ENCODE assay signal across 14 cellular contexts in the genomic region with DNA sequence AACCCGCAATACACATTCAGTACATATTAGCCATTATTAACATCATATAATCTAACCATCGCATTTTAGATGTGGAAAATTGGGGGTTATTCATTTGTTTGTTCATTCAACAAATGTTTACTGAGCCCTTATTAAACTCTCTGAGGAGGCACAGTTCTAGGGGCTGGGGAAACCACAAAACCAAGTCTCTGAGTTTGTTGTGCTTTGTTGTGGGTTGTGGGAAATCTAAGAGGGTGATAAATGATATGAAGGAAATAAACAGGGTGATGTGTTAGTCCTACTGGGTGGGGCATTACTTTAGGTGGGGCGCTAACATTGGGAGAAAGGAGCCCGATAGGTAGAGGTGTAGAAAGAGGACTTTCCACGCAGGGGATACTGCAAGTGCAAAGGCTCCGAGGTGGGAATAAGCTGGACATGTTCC.
A peak's percentile ranks its signal among the peaks of the same experiment; 100 is the strongest.
DNase-seq lines count a peak whose midpoint lies in the region; TF ChIP-seq lines count a peak whose summit lies in the region.
"Had no signal": no experiment of that assay in that cellular context is flagged by ENCODE, and none has a peak within 500 bp of the region (broad histone marks: within the 10 kb centered on the region; RNA-seq: fewer than 3 reads in every experiment).

No MANE protein-coding gene starts in this region.

- peak; percentile 46 for DNase-seq in activated naive CD4-positive, alpha-beta T cell treated with anti-CD3 and anti-CD28 coated beads, Interleukin-2, amount 10 ng/mL, durations not matched to agents 7 days and 5 days
- no peak for DNase-seq in activated naive CD4-positive, alpha-beta T cell treated with Interleukin-2 at 50 U/mL for 16 hours
- DNase-seq in fibroblast of gingiva (ENCODE audit: low read depth): peak; percentile 32
- DNase-seq in 8988T: no peak
- no peak for DNase-seq in smooth muscle cell (lab: John Stamatoyannopoulos, UW; ENCODE audit: unreplicated experiment)
- no peak for DNase-seq in stimulated activated CD8-positive, alpha-beta memory T cell treated with anti-CD3 and anti-CD28 coated beads, Interleukin-4, amount 100 ng/mL, for 48 hours
- DNase-seq: KG1 had no signal

- H3K27me3 Mint-ChIP-seq in activated naive CD4-positive, alpha-beta T cell treated with anti-CD3 and anti-CD28 coated beads, Interleukin-2, amount 10 ng/mL, durations not matched to agents 7 days and 5 days: peaks cover 68% of the 10 kb centered on the region
- H3K27me3 Mint-ChIP-seq in T-helper 1 cell treated with Interleukin-12 subunit alpha and Interleukin-12 subunit beta and Interleukin-4 antibody, amounts not matched to agents 30 μg/mL and 1 μg/mL, for 36 hours (ENCODE audit: low read depth): peaks cover 54% of the 10 kb centered on the region
- H3K27me3 Mint-ChIP-seq in stimulated activated naive CD8-positive, alpha-beta T cell treated with anti-CD3 and anti-CD28 coated beads, Interleukin-15, Interleukin-2, amounts not matched to agents 100 ng/mL and 50 ng/mL, for 24 hours: peaks cover 36% of the 10 kb centered on the region

- no peak overlapping the region for H3K27ac Mint-ChIP-seq in activated naive CD4-positive, alpha-beta T cell treated with anti-CD3 and anti-CD28 coated beads, Interleukin-2, amount 10 ng/mL, durations not matched to agents 7 days and 5 days
- H3K27ac Mint-ChIP-seq in T-helper 1 cell treated with Interleukin-12 subunit alpha and Interleukin-12 subunit beta and Interleukin-4 antibody, amounts not matched to agents 30 μg/mL and 1 μg/mL, for 36 hours: peak overlapping the region; percentile 1
- H3K27ac Mint-ChIP-seq in stimulated activated naive CD8-positive, alpha-beta T cell treated with anti-CD3 and anti-CD28 coated beads, Interleukin-15, Interleukin-2, amounts not matched to agents 100 ng/mL and 50 ng/mL, for 24 hours: no peak overlapping the region

- H3K27ac ChIP-seq in smooth muscle cell (ENCODE audit: low read depth): no peak overlapping the region
- H3K27ac ChIP-seq: GM23248, Peyer's patch, psoas muscle, upper lobe of right lung had no signal

- no peak overlapping the region for H2AFZ ChIP-seq in smooth muscle cell (ENCODE audit: low read depth)

- H3K79me2 ChIP-seq in smooth muscle cell (ENCODE audit: low read depth): no peaks in the 10 kb centered on the region

- H3K27me3 ChIP-seq in smooth muscle cell (ENCODE audit: low read depth): no peaks in the 10 kb centered on the region
- H3K27me3 ChIP-seq: BE2C, Peyer's patch, upper lobe of right lung had no signal

- H3K4me1 Mint-ChIP-seq in activated naive CD4-positive, alpha-beta T cell treated with anti-CD3 and anti-CD28 coated beads, Interleukin-2, amount 10 ng/mL, durations not matched to agents 7 days and 5 days: peaks cover 19% of the 10 kb centered on the region
- peaks cover 16% of the 10 kb centered on the region for H3K4me1 Mint-ChIP-seq in T-helper 1 cell treated with Interleukin-12 subunit alpha and Interleukin-12 subunit beta and Interleukin-4 antibody, amounts not matched to agents 30 μg/mL and 1 μg/mL, for 36 hours (ENCODE audit: low read depth)
- peaks cover 10% of the 10 kb centered on the region for H3K4me1 Mint-ChIP-seq in stimulated activated naive CD8-positive, alpha-beta T cell treated with anti-CD3 and anti-CD28 coated beads, Interleukin-15, Interleukin-2, amounts not matched to agents 100 ng/mL and 50 ng/mL, for 24 hours (ENCODE audit: low read depth)

- no peaks in the 10 kb centered on the region for H3K36me3 ChIP-seq in smooth muscle cell (ENCODE audit: low read depth)
- H3K36me3 ChIP-seq: BE2C, Peyer's patch, upper lobe of right lung had no signal

- no peak for TF ChIP-seq CTCF in smooth muscle cell (IDR thresholded peaks at IDR 0.05; ENCODE audit: borderline replicate concordance, insufficient read depth, poor library complexity, severe bottlenecking)

- no peaks in the 10 kb centered on the region for H3K36me3 Mint-ChIP-seq in activated naive CD4-positive, alpha-beta T cell treated with anti-CD3 and anti-CD28 coated beads, Interleukin-2, amount 10 ng/mL, durations not matched to agents 7 days and 5 days
- H3K36me3 Mint-ChIP-seq in T-helper 1 cell treated with Interleukin-12 subunit alpha and Interleukin-12 subunit beta and Interleukin-4 antibody, amounts not matched to agents 30 μg/mL and 1 μg/mL, for 36 hours (ENCODE audit: low read depth): no peaks in the 10 kb centered on the region
- H3K36me3 Mint-ChIP-seq in stimulated activated naive CD8-positive, alpha-beta T cell treated with anti-CD3 and anti-CD28 coated beads, Interleukin-15, Interleukin-2, amounts not matched to agents 100 ng/mL and 50 ng/mL, for 24 hours (ENCODE audit: low read depth): no peaks in the 10 kb centered on the region

- no peak overlapping the region for H3K4me3 ChIP-seq in smooth muscle cell
- H3K4me3 ChIP-seq: GM23248, Peyer's patch, psoas muscle, upper lobe of right lung had no signal

- 80% methylated on average over 6 of the region's 6 CpGs for WGBS in smooth muscle cell (ENCODE audit: low lambda C conversion rate)

- H4K20me1 ChIP-seq in smooth muscle cell (ENCODE audit: low read depth): no peaks in the 10 kb centered on the region

- no peaks in the 10 kb centered on the region for H3F3A ChIP-seq in smooth muscle cell (ENCODE audit: low read depth)

- H3K9me3 Mint-ChIP-seq in activated naive CD4-positive, alpha-beta T cell treated with anti-CD3 and anti-CD28 coated beads, Interleukin-2, amount 10 ng/mL, durations not matched to agents 7 days and 5 days: no peaks in the 10 kb centered on the region
- no peaks in the 10 kb centered on the region for H3K9me3 Mint-ChIP-seq in T-helper 1 cell treated with Interleukin-12 subunit alpha and Interleukin-12 subunit beta and Interleukin-4 antibody, amounts not matched to agents 30 μg/mL and 1 μg/mL, for 36 hours
- no peaks in the 10 kb centered on the region for H3K9me3 Mint-ChIP-seq in stimulated activated naive CD8-positive, alpha-beta T cell treated with anti-CD3 and anti-CD28 coated beads, Interleukin-15, Interleukin-2, amounts not matched to agents 100 ng/mL and 50 ng/mL, for 24 hours

- peak overlapping the region; percentile 1 for H3K4me3 Mint-ChIP-seq in activated naive CD4-positive, alpha-beta T cell treated with anti-CD3 and anti-CD28 coated beads, Interleukin-2, amount 10 ng/mL, durations not matched to agents 7 days and 5 days
- H3K4me3 Mint-ChIP-seq in T-helper 1 cell treated with Interleukin-12 subunit alpha and Interleukin-12 subunit beta and Interleukin-4 antibody, amounts not matched to agents 30 μg/mL and 1 μg/mL, for 36 hours: peak overlapping the region; percentile 54
- H3K4me3 Mint-ChIP-seq in stimulated activated naive CD8-positive, alpha-beta T cell treated with anti-CD3 and anti-CD28 coated beads, Interleukin-15, Interleukin-2, amounts not matched to agents 100 ng/mL and 50 ng/mL, for 24 hours: peak overlapping the region; percentile 28

- no peak overlapping the region for H3K4me2 ChIP-seq in smooth muscle cell

- H3K9ac ChIP-seq in smooth muscle cell (ENCODE audit: low read depth): no peak overlapping the region
- H3K9ac ChIP-seq: GM23248 had no signal

- H3K9me3 ChIP-seq in smooth muscle cell (replicated peaks; ENCODE audit: low read depth): no peaks in the 10 kb centered on the region
- H3K9me3 ChIP-seq: BE2C, Peyer's patch, psoas muscle, upper lobe of right lung had no signal

- CTCF ChIA-PET in activated naive CD4-positive, alpha-beta T cell treated with anti-CD3 and anti-CD28 coated beads, Interleukin-2, amount 10 ng/mL, durations not matched to agents 7 days and 5 days (lab: Charles Lee): interaction anchor here (0.6 to 2.0 kb wide), 13 partner anchors 9 to 233 kb away, joined by 3 to 11 read pairs (median 4); no protein-coding TSS in a partner anchor

- no peaks in the 10 kb centered on the region for H3K4me1 ChIP-seq in smooth muscle cell (ENCODE audit: low read depth)
- H3K4me1 ChIP-seq: BE2C, psoas muscle had no signal

Comparison
In these comparisons a context has a peak if more than half of its experiments do, and no peak if none do; other contexts are left out.
1. DNase-seq: peak in activated naive CD4-positive, alpha-beta T cell treated with anti-CD3 and anti-CD28 coated beads, Interleukin-2, amount 10 ng/mL, durations not matched to agents 7 days and 5 days (single experiment) and fibroblast of gingiva (single experiment); none in activated naive CD4-positive, alpha-beta T cell treated with Interleukin-2 at 50 U/mL for 16 hours (single experiment), 8988T (single experiment), smooth muscle cell (single experiment) and stimulated activated CD8-positive, alpha-beta memory T cell treated with anti-CD3 and anti-CD28 coated beads, Interleukin-4, amount 100 ng/mL, for 48 hours (single experiment).
2. H3K4me3 Mint-ChIP-seq: peak in every context shown above with its lines; median percentile 54 in T-helper 1 cell treated with Interleukin-12 subunit alpha and Interleukin-12 subunit beta and Interleukin-4 antibody, amounts not matched to agents 30 μg/mL and 1 μg/mL, for 36 hours; 28 in stimulated activated naive CD8-positive, alpha-beta T cell treated with anti-CD3 and anti-CD28 coated beads, Interleukin-15, Interleukin-2, amounts not matched to agents 100 ng/mL and 50 ng/mL, for 24 hours; 1 in activated naive CD4-positive, alpha-beta T cell treated with anti-CD3 and anti-CD28 coated beads, Interleukin-2, amount 10 ng/mL, durations not matched to agents 7 days and 5 days.